In the genomic region with DNA sequence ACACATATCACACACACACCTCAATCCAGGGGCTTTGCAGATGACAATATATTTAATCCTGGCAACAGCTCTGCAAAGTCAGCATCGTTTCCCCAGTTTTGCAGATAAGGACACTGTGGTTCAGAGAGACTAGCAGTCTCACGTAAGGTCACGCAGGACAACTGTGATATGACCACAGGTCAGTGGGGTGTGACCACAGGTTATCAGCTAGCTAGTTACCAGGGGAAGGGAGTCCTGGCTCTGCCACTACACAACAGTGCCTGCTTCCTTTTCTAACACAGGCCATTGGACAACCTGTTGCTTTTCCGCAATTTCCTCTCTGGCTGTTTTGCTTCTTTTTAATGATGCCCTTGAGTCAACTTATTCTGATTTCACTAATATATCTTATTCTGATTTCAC, we compare ENCODE assay signal across 1 cellular context.
TF ChIP-seq lines count a peak whose summit lies in the region.

No MANE protein-coding gene starts in this region.

TF ChIP-seq in HEK293, 187 proteins besides CTCF, POLR2A, EP300 and RAD21:
- TF ChIP-seq ZNF473 (tag by site-specific recombination; IDR thresholded peaks at IDR 0.05) (no peak), MEIS1 (CRISPR knock-in tag; IDR thresholded peaks at IDR 0.05; ENCODE audit: borderline replicate concordance) (no peak), ZBTB8A (tag by site-specific recombination; IDR thresholded peaks at IDR 0.05) (no peak), SCRT2 (tag by site-specific recombination; IDR thresholded peaks at IDR 0.05) (peak; percentile 87), ZNF37A (tag by site-specific recombination; IDR thresholded peaks at IDR 0.05) (no peak), PRDM2 (tag by site-specific recombination; IDR thresholded peaks at IDR 0.05; ENCODE audit: borderline replicate concordance) (no peak), ZNF626 (tag by site-specific recombination; IDR thresholded peaks at IDR 0.05) (no peak), ZNF571 (tag by site-specific recombination; IDR thresholded peaks at IDR 0.05) (no peak)
- TF ChIP-seq, protein P1, sequence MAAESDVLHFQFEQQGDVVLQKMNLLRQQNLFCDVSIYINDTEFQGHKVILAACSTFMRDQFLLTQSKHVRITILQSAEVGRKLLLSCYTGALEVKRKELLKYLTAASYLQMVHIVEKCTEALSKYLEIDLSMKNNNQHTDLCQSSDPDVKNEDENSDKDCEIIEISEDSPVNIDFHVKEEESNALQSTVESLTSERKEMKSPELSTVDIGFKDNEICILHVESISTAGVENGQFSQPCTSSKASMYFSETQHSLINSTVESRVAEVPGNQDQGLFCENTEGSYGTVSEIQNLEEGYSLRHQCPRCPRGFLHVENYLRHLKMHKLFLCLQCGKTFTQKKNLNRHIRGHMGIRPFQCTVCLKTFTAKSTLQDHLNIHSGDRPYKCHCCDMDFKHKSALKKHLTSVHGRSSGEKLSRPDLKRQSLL (tag by site-specific recombination; IDR thresholded peaks at IDR 0.05) = no peak
TF ChIP-seq in HEK293: peak in this region for 1.
